ENCODE assay signal across 14 cellular contexts in the genomic region with DNA sequence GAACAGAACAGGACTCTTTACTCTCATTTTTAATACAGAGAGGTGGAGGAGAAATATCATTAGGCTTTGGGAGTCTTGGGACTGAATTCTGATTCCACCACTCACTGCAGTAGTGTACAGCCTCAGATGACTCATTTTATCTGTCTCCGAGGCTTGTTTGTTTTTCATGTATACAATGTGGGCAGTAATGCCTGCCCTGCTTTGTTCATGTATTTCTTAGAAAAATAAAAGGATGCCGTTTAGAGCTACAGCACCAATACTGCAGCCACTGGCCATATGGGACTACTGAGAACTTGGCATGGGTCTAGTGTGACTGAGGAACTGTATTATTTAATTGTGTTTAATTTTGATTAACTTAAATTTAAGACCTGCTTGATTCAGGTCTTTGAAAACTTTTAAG.
DNase-seq lines count a peak whose midpoint lies in the region; ATAC-seq lines count a peak whose summit lies in the region.
"Had no signal": no experiment of that assay in that cellular context is flagged by ENCODE, and none has a peak within 500 bp of the region (broad histone marks: within the 10 kb centered on the region; RNA-seq: fewer than 3 reads in every experiment).

No MANE protein-coding gene starts in this region.

- ATAC-seq in HG03175 (IDR thresholded peaks at IDR 0.05; ENCODE audit: unreplicated experiment) (peak; percentile 34), HG03457 (IDR thresholded peaks at IDR 0.05; ENCODE audit: unreplicated experiment) (no peak), HG02610 (IDR thresholded peaks at IDR 0.05; ENCODE audit: unreplicated experiment) (no peak)
- ATAC-seq: activated CD8-positive, alpha-beta T cell treated with anti-CD3 and anti-CD28 coated beads for 36 hours had no signal

- DNase-seq in COLO668 (lab: John Stamatoyannopoulos, UW; ENCODE audit: unreplicated experiment) (peak; percentile 19), T1000 (lab: John Stamatoyannopoulos, UW) (peak; percentile 7), fibroblast of the conjunctiva (ENCODE audit: low read depth) (peak; percentile 21), SHP77 treated with DMSO at 0.1 percent for 48 hours (lab: John Stamatoyannopoulos, UW) (no peak)
- DNase-seq in activated T-cell treated with anti-CD3 and anti-CD28 coated beads, Interleukin-2, amount 50 U/mL, for 48 hours, result no peak
- DNase-seq: activated CD8-positive, alpha-beta T cell treated with anti-CD3 and anti-CD28 coated beads for 36 hours; MM.1S; NCI-H524 treated with DMSO at 0.1 percent for 48 hours; retina; SW 1271; thyroid gland had no signal

Comparison
In these comparisons a context has a peak if more than half of its experiments do, and no peak if none do; other contexts are left out.
1. DNase-seq: peak in COLO668 (single experiment), T1000 (single experiment) and fibroblast of the conjunctiva (single experiment); none in SHP77 treated with DMSO at 0.1 percent for 48 hours (single experiment) and activated T-cell treated with anti-CD3 and anti-CD28 coated beads, Interleukin-2, amount 50 U/mL, for 48 hours (0 of 2).